Comparison of ENCODE assay signal across 17 cellular contexts in the genomic region with DNA sequence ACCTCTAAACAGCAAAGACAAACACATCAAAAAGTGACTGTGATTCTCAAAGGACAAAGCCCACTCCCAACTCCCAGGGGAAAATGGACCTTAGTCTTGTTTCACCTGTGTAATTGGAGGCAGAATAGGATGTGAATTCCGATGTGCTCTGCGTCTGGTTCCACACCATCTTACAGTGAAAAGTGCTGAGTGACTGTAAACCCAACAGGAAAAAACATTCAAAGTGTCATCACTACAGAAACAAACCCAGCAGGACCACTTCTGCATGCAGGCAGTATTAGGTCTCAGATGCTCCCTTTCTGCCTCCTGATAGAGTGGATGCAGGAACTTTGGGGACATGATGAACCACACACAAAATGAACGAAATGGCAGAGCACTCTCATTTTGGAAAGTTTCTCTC. TPM values are rescaled to one million over a fixed set of nuclear protein-coding genes. Genes with fewer than 3 reads are reported as not detected.
DNase-seq lines count a peak whose midpoint lies in the region; ATAC-seq, FAIRE-seq and TF ChIP-seq lines count a peak whose summit lies in the region.
"Had no signal": no experiment of that assay in that cellular context is flagged by ENCODE, and none has a peak within 500 bp of the region (broad histone marks: within the 10 kb centered on the region; RNA-seq: fewer than 3 reads in every experiment).

No MANE protein-coding gene starts in this region.

- no peak for TF ChIP-seq POLR2A in HepG2 (IDR thresholded peaks at IDR 0.05; ENCODE audit: insufficient read depth in 1 of 2, low read depth in 2 of 2, low read length in 2 of 2)
- no peak for TF ChIP-seq POLR2A in right lobe of liver (IDR thresholded peaks at IDR 0.05)

- H3K79me2 ChIP-seq in HepG2 (ENCODE audit: insufficient read depth, low read length) = peaks cover 29% of the 10 kb centered on the region

- POLR2A ChIA-PET in HepG2 (lab: Yijun Ruan, JAX) (no interaction called here), Caco-2 (lab: Charles Lee) (no interaction called here)

- ATAC-seq in HepG2 = no peak
- ATAC-seq in right lobe of liver = no peak

- H3K27me3 ChIP-seq in HepG2 (ENCODE audit: control insufficient read depth in 1 of 2, insufficient read depth in 2 of 2, low read length in 2 of 2) = no peaks in the 10 kb centered on the region
- no peaks in the 10 kb centered on the region for H3K27me3 ChIP-seq in right lobe of liver
- H3K27me3 ChIP-seq in neutrophil = no peaks in the 10 kb centered on the region
- H3K27me3 ChIP-seq in Caco-2 (replicated peaks; ENCODE audit: control insufficient read depth, insufficient read depth, low read length) = no peaks in the 10 kb centered on the region

- peaks cover 48% of the 10 kb centered on the region for H3K36me3 Mint-ChIP-seq in activated naive CD8-positive, alpha-beta T cell treated with anti-CD3 and anti-CD28 coated beads for 36 hours
- H3K36me3 Mint-ChIP-seq in Caco-2 (ENCODE audit: insufficient read depth, unreplicated experiment) = peaks cover 41% of the 10 kb centered on the region

- H3K4me1 ChIP-seq in HepG2 (ENCODE audit: insufficient read depth, low read length) (peaks cover 20% of the 10 kb centered on the region), right lobe of liver (peaks cover 0 to 13% (median 4%) of the 10 kb centered on the region in 4 donors), neutrophil (ENCODE audit: control insufficient read depth in 1 of 2, insufficient read depth in 1 of 2, low read depth in 1 of 2, low read length in 1 of 2) (peaks cover 45 to 62% of the 10 kb centered on the region in 2 experiments), Caco-2 (peaks cover 3% of the 10 kb centered on the region)

- no peak overlapping the region for H2AFZ ChIP-seq in HepG2 (ENCODE audit: low read length)

- no peak overlapping the region for H3K9ac ChIP-seq in HepG2 (ENCODE audit: insufficient read depth, low read depth, low read length)

- no peak overlapping the region for H3K4me2 ChIP-seq in HepG2 (ENCODE audit: low read depth, low read length)

- H3K27me3 Mint-ChIP-seq in activated naive CD8-positive, alpha-beta T cell treated with anti-CD3 and anti-CD28 coated beads for 36 hours = no peaks in the 10 kb centered on the region
- H3K27me3 Mint-ChIP-seq in Caco-2 (ENCODE audit: insufficient read depth, unreplicated experiment) = no peaks in the 10 kb centered on the region
- H3K27me3 Mint-ChIP-seq: B cell had no signal

- no peak overlapping the region for H3K4me3 ChIP-seq in HepG2 (replicated peaks in 1 of 3; ENCODE audit: insufficient read depth in 1 of 3, low read depth in 2 of 3, low read length in 3 of 3)
- no peak overlapping the region for H3K4me3 ChIP-seq in right lobe of liver
- no peak overlapping the region for H3K4me3 ChIP-seq in neutrophil (ENCODE audit: low read depth in 1 of 2, low read length in 1 of 2)
- H3K4me3 ChIP-seq in Caco-2 (ENCODE audit: low read depth, low read length) = no peak overlapping the region

- CTCF ChIA-PET in HepG2 (lab: Yijun Ruan, JAX; ENCODE audit: low intra/inter-chr PET ratio, low total read pairs) = no interaction called here
- CTCF ChIA-PET in Caco-2 (lab: Charles Lee) = no interaction called here

- H3K4me1 Mint-ChIP-seq in activated naive CD8-positive, alpha-beta T cell treated with anti-CD3 and anti-CD28 coated beads for 36 hours = peaks cover 29% of the 10 kb centered on the region
- peaks cover 5% of the 10 kb centered on the region for H3K4me1 Mint-ChIP-seq in Caco-2 (ENCODE audit: low read depth, unreplicated experiment)

- in situ Hi-C loops in HepG2 (cut with HindIII; ENCODE audit: extremely low pct_ligation_motif_present, low pct_unique_long_range_greater_than_20kb) = no loop called here

- H3K4me3 Mint-ChIP-seq in activated naive CD8-positive, alpha-beta T cell treated with anti-CD3 and anti-CD28 coated beads for 36 hours = no peak overlapping the region
- H3K4me3 Mint-ChIP-seq in Caco-2 (ENCODE audit: unreplicated experiment) = no peak overlapping the region
- H3K4me3 Mint-ChIP-seq: B cell had no signal

- WGBS in HepG2 (ENCODE audit: low lambda C conversion rate) = 96% methylated on average over 3 of the region's 3 CpGs
- WGBS in right lobe of liver (ENCODE audit: insufficient coverage, low coverage, low lambda C conversion rate, missing lambda C conversion rate) = 82% methylated on average over 3 of the region's 3 CpGs

- H3K9me3 ChIP-seq in HepG2 (ENCODE audit: low read length) (no peaks in the 10 kb centered on the region), right lobe of liver (no peaks in the 10 kb centered on the region), neutrophil (no peaks in the 10 kb centered on the region), Caco-2 (no peaks in the 10 kb centered on the region)

- H3K27ac ChIP-seq in HepG2 (ENCODE audit: extremely low read length, insufficient read depth, low read length) (no peak overlapping the region), right lobe of liver (no peak overlapping the region), neutrophil (peak overlapping the region; percentile 74)

- intact Hi-C loops in HepG2 (cut with micrococcal nuclease; ENCODE audit: unreplicated experiment) (no loop called here), right lobe of liver (cut with DNase I) (no loop called here), Caco-2 (cut with micrococcal nuclease; ENCODE audit: unreplicated experiment) (no loop called here)

- no TSS peak for BruUV-seq in HepG2 (replicated peaks; lab: Mats Ljungman, UMichigan)
- no TSS peak for BruUV-seq in Caco-2 (replicated peaks; lab: Mats Ljungman, UMichigan)

- H4K20me1 ChIP-seq in HepG2 (ENCODE audit: insufficient read depth, low read length) = peaks cover 24% of the 10 kb centered on the region

- no peak for TF ChIP-seq RAD21 in HepG2 (CRISPR knock-in tag; IDR thresholded peaks at IDR 0.05)

- TF ChIP-seq EP300 in HepG2 (IDR thresholded peaks at IDR 0.05; ENCODE audit: low read depth in 2 of 2, low read length in 2 of 2) (no peak), HepG2 (CRISPR knock-in tag; IDR thresholded peaks at IDR 0.05; ENCODE audit: borderline replicate concordance) (no peak)

- TF ChIP-seq CTCF in HepG2 (CRISPR knock-in tag; IDR thresholded peaks at IDR 0.05) (no peak), right lobe of liver (IDR thresholded peaks at IDR 0.05) (no peak), neutrophil (IDR thresholded peaks at IDR 0.05) (no peak), Caco-2 (IDR thresholded peaks at IDR 0.05; ENCODE audit: insufficient read depth in 1 of 2, low read depth in 1 of 2, low read length in 1 of 2, severe bottlenecking in 1 of 2, unreplicated experiment in 1 of 2) (no peak), GM10266 (IDR thresholded peaks at IDR 0.05; ENCODE audit: control insufficient read depth, insufficient read depth, low read depth, missing control alignments) (no peak)

- DNase-seq in HepG2 (ENCODE audit: low spot score) = no peak
- DNase-seq in right lobe of liver = no peak
- DNase-seq in activated naive CD8-positive, alpha-beta T cell treated with anti-CD3 and anti-CD28 coated beads for 36 hours = no peak
- no peak for DNase-seq in NCI-H2081 treated with DMSO at 0.1 percent for 48 hours (lab: John Stamatoyannopoulos, UW)
- DNase-seq in Caco-2 = no peak
- no peak for DNase-seq in GM10266 (ENCODE audit: extremely low spot score)
- DNase-seq: EL, GF-D8, Kasumi-1, NCI-H1417, NCI-H1694 treated with DMSO at 0.1 percent for 48 hours, NCI-H446, NCI-H526 treated with DMSO at 0.1 percent for 48 hours, OCI-M1, Right ventricle myocardium superior had no signal

- FAIRE-seq in HepG2 (lab: Jason Lieb, UNC) = no peak

- H3K27ac Mint-ChIP-seq in activated naive CD8-positive, alpha-beta T cell treated with anti-CD3 and anti-CD28 coated beads for 36 hours = peak overlapping the region; percentile 38
- H3K27ac Mint-ChIP-seq in Caco-2 (ENCODE audit: unreplicated experiment) = no peak overlapping the region
- H3K27ac Mint-ChIP-seq: B cell had no signal

- peaks cover 4% of the 10 kb centered on the region for H3K9me3 Mint-ChIP-seq in activated naive CD8-positive, alpha-beta T cell treated with anti-CD3 and anti-CD28 coated beads for 36 hours
- peaks cover 6% of the 10 kb centered on the region for H3K9me3 Mint-ChIP-seq in Caco-2 (ENCODE audit: unreplicated experiment)

- H3K36me3 ChIP-seq in HepG2 (replicated peaks in 1 of 2; ENCODE audit: control insufficient read depth in 1 of 2, insufficient read depth in 2 of 2, low read length in 2 of 2) (peaks cover 3 to 17% of the 10 kb centered on the region in 2 experiments; a peak in 3 of 5 replicates), right lobe of liver (peaks cover 0 to 14% (median 6%) of the 10 kb centered on the region in 4 donors), neutrophil (peaks cover 4% of the 10 kb centered on the region), Caco-2 (ENCODE audit: control insufficient read depth, insufficient read depth, low read length) (peaks cover 2% of the 10 kb centered on the region; the same call in 1 of the 2 replicates)

TF ChIP-seq in HepG2, 621 proteins besides CTCF, POLR2A, EP300 and RAD21 (continues in another document):
- 0 out of 2 replicates have a peak, but pooled peaks have one; percentile 21 for TF ChIP-seq MAFF (IDR thresholded peaks at IDR 0.05; ENCODE audit: low read depth, low read length)

RNA-seq across cellular contexts. Expression of a gene that starts 6.5 kb away (rescaled TPM):
- total RNA-seq in HepG2 (2016; rRNA removed; fragmentation: Illumina TruSeq; extraction: Trizol) (51.1 and 59.2 TPM in 2 replicates), right lobe of liver (10 to 100 TPM; 23.9 to 39.0 (median 27.5) TPM), Caco-2 (2022) (43.7 and 44.0 TPM in 2 replicates)
- 32.8 and 38.5 TPM in 2 replicates for total RNA-seq in HepG2 (2016; cell fraction: cytosol; rRNA removed; fragmentation: Illumina TruSeq; extraction: Trizol; ENCODE audit: low read depth)
- total RNA-seq in HepG2 (2016; cell fraction: insoluble cytoplasmic fraction; rRNA removed; fragmentation: Illumina TruSeq; extraction: Trizol) = 50.1 and 62.4 TPM in 2 replicates
- 42.1 and 44.3 TPM in 2 replicates for total RNA-seq in HepG2 (2016; cell fraction: membrane; rRNA removed; fragmentation: Illumina TruSeq; extraction: Trizol)
- total RNA-seq in HepG2 (2016; cell fraction: nucleus; rRNA removed; fragmentation: Illumina TruSeq; extraction: Trizol) = 23.6 and 24.1 TPM in 2 replicates
- 39.5 and 49.5 TPM in 2 replicates for polyA plus RNA-seq in HepG2 (2011; rRNA removed)
- 40.4 and 43.1 TPM in 2 replicates for polyA plus RNA-seq in HepG2 (2011; cell fraction: cytosol; rRNA removed)
- polyA plus RNA-seq in HepG2 (2011; cell fraction: nucleus; rRNA removed) = 14.5 and 15.8 TPM in 2 replicates
- polyA plus RNA-seq in HepG2 (2012) = 31.6 and 34.2 TPM in 2 replicates
- polyA plus RNA-seq in HepG2 (2016; cell fraction: cytosol; fragmentation: Illumina TruSeq; extraction: Trizol; ENCODE audit: low read depth) = 46.9 and 48.1 TPM in 2 replicates
- 62.8 and 64.7 TPM in 2 replicates for polyA plus RNA-seq in HepG2 (2016; cell fraction: insoluble cytoplasmic fraction; fragmentation: Illumina TruSeq; extraction: Trizol; ENCODE audit: low read depth)
- polyA plus RNA-seq in HepG2 (2016; cell fraction: membrane; fragmentation: Illumina TruSeq; extraction: Trizol; ENCODE audit: low read depth) = 40.7 and 41.8 TPM in 2 replicates
- polyA plus RNA-seq in HepG2 (2016; cell fraction: nucleus; fragmentation: Illumina TruSeq; extraction: Trizol; ENCODE audit: insufficient read depth, low read depth) = 26.2 and 27.9 TPM in 2 replicates
- 44.4 and 46.6 TPM in 2 replicates for polyA minus RNA-seq in HepG2 (2011; rRNA and poly(A)+ RNA removed; ENCODE audit: low replicate concordance)
- 20.7 and 21.3 TPM in 2 replicates for polyA minus RNA-seq in HepG2 (2011; cell fraction: cytosol; rRNA and poly(A)+ RNA removed)
- polyA minus RNA-seq in HepG2 (2011; cell fraction: nucleus; rRNA and poly(A)+ RNA removed) = 24.2 and 28.1 TPM in 2 replicates
- total RNA-seq in activated naive CD8-positive, alpha-beta T cell treated with anti-CD3 and anti-CD28 coated beads for 36 hours = 10 to 100 TPM; 58.6 to 60.1 TPM
